Comparison of ENCODE assay signal across 8 cellular contexts in the genomic region with DNA sequence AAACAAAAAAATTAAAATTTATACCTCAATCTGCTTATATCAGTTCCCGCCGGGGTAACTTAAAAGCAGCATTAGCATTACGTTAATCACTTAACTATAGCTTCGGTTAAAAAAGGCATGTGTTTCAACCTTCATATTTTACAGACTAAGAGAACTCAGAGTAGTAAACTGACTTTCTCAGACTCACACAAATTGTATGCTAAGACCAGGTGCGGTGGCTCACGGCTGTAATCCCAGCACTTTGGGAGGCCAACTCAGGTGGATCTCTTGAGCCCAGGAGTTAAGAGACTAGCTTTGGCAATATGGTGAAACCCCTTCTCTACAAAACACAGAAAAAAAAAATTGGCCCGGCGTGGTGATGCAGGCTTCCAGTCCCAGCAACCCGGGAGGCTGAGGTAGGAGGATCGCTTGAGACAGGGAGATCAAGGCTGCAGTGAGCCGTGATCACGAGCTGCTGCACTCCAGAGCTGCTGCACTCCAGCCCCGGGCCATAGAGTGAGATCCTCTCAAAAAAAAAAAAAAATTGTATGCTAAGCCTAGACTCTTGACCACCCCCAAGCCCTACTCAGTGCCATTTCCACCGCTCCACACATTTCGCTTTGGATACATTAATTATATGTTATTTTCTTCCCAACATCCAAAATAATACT. TPM values are rescaled to one million over a fixed set of nuclear protein-coding genes. Genes with fewer than 3 reads are reported as not detected.
DNase-seq lines count a peak whose midpoint lies in the region; ATAC-seq and TF ChIP-seq lines count a peak whose summit lies in the region.

No MANE protein-coding gene starts in this region.

- H3K36me3 ChIP-seq in heart left ventricle: no peaks in the 10 kb centered on the region
- H3K36me3 ChIP-seq in thyroid gland: no peaks in the 10 kb centered on the region

- H3K27me3 ChIP-seq in heart left ventricle (no peaks in the 10 kb centered on the region), thyroid gland (no peaks in the 10 kb centered on the region)

- peak overlapping the region; percentile 89 for H3K4me3 Mint-ChIP-seq in activated CD8-positive, alpha-beta T cell treated with anti-CD3 and anti-CD28 coated beads, Interleukin-2, amount 10 ng/mL, durations not matched to agents 7 days and 5 days

- 38 to 42% (median 40%) methylated on average over 15 of the region's 15 CpGs for WGBS in heart left ventricle, 4 donors
- 48 to 49% methylated on average over 15 of the region's 15 CpGs for WGBS in thyroid gland, 2 donors

- DNase-seq in heart left ventricle (no peak), Right ventricle myocardium superior (no peak), thyroid gland (peak in 1 of 2 donors; percentile 35), midbrain (lab: John Stamatoyannopoulos, UW) (no peak), NCI-H345 treated with DMSO at 0.1 percent for 48 hours (lab: John Stamatoyannopoulos, UW; ENCODE audit: unreplicated experiment) (no peak)
- DNase-seq in activated CD8-positive, alpha-beta T cell treated with anti-CD3 and anti-CD28 coated beads, Interleukin-2, amount 10 ng/mL, durations not matched to agents 7 days and 5 days: no peak

- H3K27ac ChIP-seq in heart left ventricle: peak overlapping the region in 8 of 12 donors; percentile 29 to 100 (median 98)
- peak overlapping the region; percentile 99 for H3K27ac ChIP-seq in thyroid gland

- intact Hi-C loops in heart left ventricle (cut with DNase I) (loop anchor here in 8 of 10 donors (5.0 kb wide), 7 partner anchors 62 to 522 kb away; a partner anchor contains a TSS), Right ventricle myocardium superior (cut with DNase I) (loop anchor here (5.0 kb wide), 2 partner anchors 67 to 122 kb away; a partner anchor contains a TSS), thyroid gland (cut with DNase I) (loop anchor here (10.0 kb wide), 1 partner anchor 64 kb away; a partner anchor contains a TSS)

- TF ChIP-seq CTCF in heart left ventricle (IDR thresholded peaks at IDR 0.05) (no peak), thyroid gland (IDR thresholded peaks at IDR 0.05) (no peak)

- TF ChIP-seq POLR2A in heart left ventricle (IDR thresholded peaks at IDR 0.05) (no peak), thyroid gland (IDR thresholded peaks at IDR 0.05) (no peak)

- POLR2A ChIA-PET in activated CD8-positive, alpha-beta T cell treated with anti-CD3 and anti-CD28 coated beads, Interleukin-2, amount 10 ng/mL, durations not matched to agents 7 days and 5 days (lab: Charles Lee): interaction anchor here (0.6 to 9.1 kb wide), 6 partner anchors 10 to 149 kb away, joined by 3 to 85 read pairs (median 8); a partner anchor contains a TSS

- H3K4me1 ChIP-seq in heart left ventricle (peaks cover 0 to 67% (median 47%) of the 10 kb centered on the region in 12 donors), thyroid gland (peaks cover 40 to 44% of the 10 kb centered on the region in 2 donors)

- H3K9me3 ChIP-seq in heart left ventricle: no peaks in the 10 kb centered on the region
- H3K9me3 ChIP-seq in iPS-18c (ENCODE audit: control insufficient read depth, insufficient read depth, low read length): no peaks in the 10 kb centered on the region
- H3K9me3 ChIP-seq in thyroid gland: no peaks in the 10 kb centered on the region

- H3K27ac Mint-ChIP-seq in activated CD8-positive, alpha-beta T cell treated with anti-CD3 and anti-CD28 coated beads, Interleukin-2, amount 10 ng/mL, durations not matched to agents 7 days and 5 days: peak overlapping the region; percentile 73

- H3K9me3 Mint-ChIP-seq in activated CD8-positive, alpha-beta T cell treated with anti-CD3 and anti-CD28 coated beads, Interleukin-2, amount 10 ng/mL, durations not matched to agents 7 days and 5 days (ENCODE audit: insufficient read depth): no peaks in the 10 kb centered on the region

- H3K4me3 ChIP-seq in heart left ventricle: peak overlapping the region in 10 of 12 donors; percentile 70 to 96 (median 92)
- H3K4me3 ChIP-seq in iPS-18c (ENCODE audit: insufficient read depth, low read depth, low read length): peak overlapping the region; percentile 87; the same call in 1 of the 2 replicates
- H3K4me3 ChIP-seq in thyroid gland (replicated peaks in 1 of 3): no peak overlapping the region

- CTCF ChIA-PET in activated CD8-positive, alpha-beta T cell treated with anti-CD3 and anti-CD28 coated beads, Interleukin-2, amount 10 ng/mL, durations not matched to agents 7 days and 5 days (lab: Charles Lee): interaction anchor here (0.6 to 15.5 kb wide), 14 partner anchors 10 to 141 kb away, joined by 3 to 195 read pairs (median 10); a partner anchor contains a TSS

- peaks cover 56% of the 10 kb centered on the region for H3K4me1 Mint-ChIP-seq in activated CD8-positive, alpha-beta T cell treated with anti-CD3 and anti-CD28 coated beads, Interleukin-2, amount 10 ng/mL, durations not matched to agents 7 days and 5 days (ENCODE audit: low read depth)

- no peaks in the 10 kb centered on the region for H3K27me3 Mint-ChIP-seq in activated CD8-positive, alpha-beta T cell treated with anti-CD3 and anti-CD28 coated beads, Interleukin-2, amount 10 ng/mL, durations not matched to agents 7 days and 5 days (ENCODE audit: low read depth)

- H3K36me3 Mint-ChIP-seq in activated CD8-positive, alpha-beta T cell treated with anti-CD3 and anti-CD28 coated beads, Interleukin-2, amount 10 ng/mL, durations not matched to agents 7 days and 5 days (ENCODE audit: low read depth): peaks cover 11% of the 10 kb centered on the region

- ATAC-seq in heart left ventricle (no peak), Right ventricle myocardium superior (ENCODE audit: poor library complexity) (no peak), HG03135 (IDR thresholded peaks at IDR 0.05; ENCODE audit: unreplicated experiment) (no peak)
- ATAC-seq in activated CD8-positive, alpha-beta T cell treated with anti-CD3 and anti-CD28 coated beads, Interleukin-2, amount 10 ng/mL, durations not matched to agents 7 days and 5 days: no peak

RNA-seq across cellular contexts. Expression of a gene that starts 2.4 kb away (rescaled TPM):
- total RNA-seq in heart left ventricle: 10 to 100 TPM; 12.1 to 33.2 (median 23.5) TPM
- polyA plus RNA-seq in heart left ventricle: 10 to 100 TPM in 1 of 2 donors, 1 to 10 TPM in 1; 6.9 to 22.8 TPM
- 28.3 TPM for total RNA-seq in Right ventricle myocardium superior
- total RNA-seq in activated CD8-positive, alpha-beta T cell treated with anti-CD3 and anti-CD28 coated beads, Interleukin-2, amount 10 ng/mL, durations not matched to agents 7 days and 5 days: 10 to 100 TPM; 46.5 to 46.6 TPM
- 10 to 100 TPM; 60.1 to 85.1 (median 64.3) TPM for total RNA-seq in thyroid gland

Comparison
In these comparisons a context has a peak if more than half of its experiments do, and no peak if none do; other contexts are left out.
1. H3K4me3 ChIP-seq: peak in heart left ventricle (10 of 12) and iPS-18c (single experiment); none in thyroid gland (0 of 3).